Comparison of ENCODE assay signal across 26 cellular contexts in the genomic region with DNA sequence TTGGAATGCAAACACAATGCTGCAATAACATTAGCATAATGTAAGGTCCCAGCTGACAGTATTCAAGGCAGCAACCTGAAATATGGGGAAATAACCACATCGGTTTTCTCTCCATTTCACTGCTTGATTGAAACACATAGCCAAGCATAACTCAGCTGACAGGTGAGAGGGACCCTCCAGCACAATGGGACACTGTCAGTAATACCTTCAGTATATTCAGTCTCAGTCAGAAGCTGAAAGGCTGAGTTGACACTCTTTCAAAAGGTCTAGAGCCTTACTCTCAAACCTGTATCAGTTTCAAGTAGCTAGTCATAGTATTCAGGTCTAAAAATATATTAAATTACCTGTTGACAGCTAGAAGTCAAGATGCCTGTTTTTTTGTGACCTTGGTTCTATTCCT.
"Had no signal": no experiment of that assay in that cellular context is flagged by ENCODE, and none has a peak within 500 bp of the region (broad histone marks: within the 10 kb centered on the region; RNA-seq: fewer than 3 reads in every experiment).

No MANE protein-coding gene starts in this region.

- H3K4me3 ChIP-seq: esophagus squamous epithelium, heart right ventricle, lung, mucosa of descending colon, neural progenitor cell, right lobe of liver, suprapubic skin, transverse colon, upper lobe of right lung, uterus had no signal

- ATAC-seq: effector memory CD8-positive, alpha-beta T cell; heart right ventricle; left lobe of liver; mucosa of descending colon; natural killer cell treated with Interleukin-12 subunit alpha and Interleukin-12 subunit beta and Interleukin-15 and Interleukin-18, amount 100 ng/mL, for 72 hours; right lobe of liver; stimulated activated naive CD8-positive, alpha-beta T cell treated with anti-CD3 and anti-CD28 coated beads, Interleukin-15, amount 100 ng/mL, for 72 hours; upper lobe of right lung had no signal

- H3K9ac ChIP-seq: neural progenitor cell, parathyroid adenoma had no signal

- H3K9me3 ChIP-seq: esophagus squamous epithelium, heart right ventricle, mucosa of descending colon, right lobe of liver, suprapubic skin, transverse colon, upper lobe of right lung, uterus had no signal

- H3K27me3 ChIP-seq: esophagus squamous epithelium, heart right ventricle, neural progenitor cell, right lobe of liver, suprapubic skin, transverse colon, upper lobe of right lung, uterus had no signal

- H3K4me1 ChIP-seq: esophagus squamous epithelium, heart right ventricle, neural progenitor cell, parathyroid adenoma, right lobe of liver, suprapubic skin, transverse colon, upper lobe of right lung, uterus had no signal

- H2AFZ ChIP-seq: neural progenitor cell, parathyroid adenoma had no signal

- H3K79me2 ChIP-seq: parathyroid adenoma had no signal

- H3K4me2 ChIP-seq: neural progenitor cell had no signal

- H3K36me3 ChIP-seq: esophagus squamous epithelium, heart right ventricle, neural progenitor cell, right lobe of liver, suprapubic skin, transverse colon, upper lobe of right lung, uterus had no signal

- H3K27ac ChIP-seq: esophagus squamous epithelium, heart right ventricle, neural progenitor cell, parathyroid adenoma, right lobe of liver, suprapubic skin, transverse colon, upper lobe of right lung, uterus had no signal

- DNase-seq: cortex of kidney; effector memory CD8-positive, alpha-beta T cell; erythroblast; esophagus squamous epithelium; foreskin melanocyte; glutamatergic neuron; heart right ventricle; hippocampal formation; mucosa of descending colon; naive B cell; right lobe of liver; small intestine; stimulated activated CD4-positive, alpha-beta T cell treated with anti-CD3 and anti-CD28 coated beads, Interleukin-15, amount 100 ng/mL, for 24 hours; stimulated activated CD4-positive, alpha-beta T cell treated with anti-CD3 and anti-CD28 coated beads, Interleukin-2, amount 100 ng/mL, for 48 hours; stimulated activated CD8-positive, alpha-beta memory T cell treated with anti-CD3 and anti-CD28 coated beads, Interleukin-4, amount 100 ng/mL, for 48 hours; stimulated activated naive CD4-positive, alpha-beta T cell; stimulated activated naive CD8-positive, alpha-beta T cell treated with anti-CD3 and anti-CD28 coated beads, Interleukin-15, amount 100 ng/mL, for 72 hours; transverse colon; upper lobe of right lung; uterus had no signal
